In the genomic region with DNA sequence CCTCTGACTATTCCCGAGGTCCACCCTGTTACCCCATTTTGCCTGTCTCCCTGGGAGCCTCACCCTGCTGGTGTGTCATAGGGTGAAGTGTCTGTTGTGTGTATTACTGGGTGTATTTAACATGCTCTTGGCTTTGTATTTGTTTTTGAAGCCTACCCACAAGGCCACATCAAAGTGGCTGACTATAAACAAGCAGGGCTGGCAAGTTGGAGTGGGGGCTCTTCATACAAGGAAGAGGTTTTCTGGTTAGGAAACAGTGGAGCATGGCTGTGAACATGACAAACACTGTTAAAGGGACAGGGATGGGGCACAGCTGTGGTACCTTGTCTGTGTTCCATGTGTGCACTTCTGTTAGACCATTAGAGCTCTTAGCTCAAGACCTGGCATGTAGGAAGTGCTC, we compare ENCODE assay signal across 8 cellular contexts. TPM values are rescaled to one million over a fixed set of nuclear protein-coding genes. Genes with fewer than 3 reads are reported as not detected.
A peak's percentile ranks its signal among the peaks of the same experiment; 100 is the strongest.
DNase-seq lines count a peak whose midpoint lies in the region; ATAC-seq, FAIRE-seq and TF ChIP-seq lines count a peak whose summit lies in the region.

No MANE protein-coding gene starts in this region.

- H3K27ac Mint-ChIP-seq in MCF 10A (ENCODE audit: low read depth, unreplicated experiment), result no peak overlapping the region

- H3K9ac ChIP-seq in OCI-LY3 (ENCODE audit: low read length), result peak overlapping the region; percentile 66

- H3K4me3 ChIP-seq in breast epithelium (no peak overlapping the region), OCI-LY3 (ENCODE audit: low read length) (peak overlapping the region; percentile 58), bronchial epithelial cell (ENCODE audit: low read depth, low read length) (no peak overlapping the region)

- no peaks in the 10 kb centered on the region for H3K9me3 Mint-ChIP-seq in MCF 10A (ENCODE audit: unreplicated experiment)

- TF ChIP-seq CTCF in MCF 10A (IDR thresholded peaks at IDR 0.05; ENCODE audit: unreplicated experiment) (no peak), breast epithelium (IDR thresholded peaks at IDR 0.05) (no peak), OCI-LY3 (IDR thresholded peaks at IDR 0.05; ENCODE audit: low read depth, low read length) (no peak), bronchial epithelial cell (IDR thresholded peaks at IDR 0.05; ENCODE audit: insufficient read depth, low read length, severe bottlenecking) (no peak)

- no peak overlapping the region for H3K4me3 Mint-ChIP-seq in MCF 10A (ENCODE audit: unreplicated experiment)

- peaks cover 6% of the 10 kb centered on the region for H3K4me1 Mint-ChIP-seq in MCF 10A (ENCODE audit: insufficient read depth, unreplicated experiment)

- H3K4me2 ChIP-seq in OCI-LY3 (ENCODE audit: low read length), result peak overlapping the region; percentile 82

- BruUV-seq in MCF 10A (replicated peaks; lab: Mats Ljungman, UMichigan), result no TSS peak

- peaks cover 11% of the 10 kb centered on the region for H3K36me3 Mint-ChIP-seq in MCF 10A (ENCODE audit: insufficient read depth, unreplicated experiment)

- no peaks in the 10 kb centered on the region for H4K20me1 ChIP-seq in OCI-LY3 (ENCODE audit: insufficient read depth, low read length)

- no peak for TF ChIP-seq POLR2A in breast epithelium (IDR thresholded peaks at IDR 0.05)

- H3K27me3 ChIP-seq in breast epithelium, result no peaks in the 10 kb centered on the region
- H3K27me3 ChIP-seq in OCI-LY3 (ENCODE audit: low read depth, low read length), result no peaks in the 10 kb centered on the region
- H3K27me3 ChIP-seq in bronchial epithelial cell (ENCODE audit: control insufficient read depth, insufficient read depth, low read length), result no peaks in the 10 kb centered on the region

- no peak for FAIRE-seq in bronchial epithelial cell (lab: Jason Lieb, UNC)

- H3K27me3 Mint-ChIP-seq in MCF 10A (ENCODE audit: insufficient read depth, unreplicated experiment), result no peaks in the 10 kb centered on the region

- no peak overlapping the region for H2AFZ ChIP-seq in OCI-LY3 (ENCODE audit: low read depth, low read length)

- H3K9me3 ChIP-seq in breast epithelium (no peaks in the 10 kb centered on the region), OCI-LY3 (ENCODE audit: insufficient read depth, low read length) (no peaks in the 10 kb centered on the region)

- POLR2A ChIA-PET in MCF 10A (lab: Yijun Ruan, JAX), result no interaction called here

- intact Hi-C loops in MCF 10A (cut with micrococcal nuclease) (no loop called here), breast epithelium (cut with DNase I; ENCODE audit: low total_unique reads) (no loop called here)

- no peaks in the 10 kb centered on the region for H3K4me1 ChIP-seq in breast epithelium
- peaks cover 66% of the 10 kb centered on the region for H3K4me1 ChIP-seq in OCI-LY3 (ENCODE audit: low read length)

- no peak overlapping the region for H3K27ac ChIP-seq in breast epithelium
- H3K27ac ChIP-seq in OCI-LY3 (ENCODE audit: low read length), result peak overlapping the region; percentile 98

- no peak for ATAC-seq in HG02885 (IDR thresholded peaks at IDR 0.05; ENCODE audit: poor library complexity, unreplicated experiment)

- peaks cover 48% of the 10 kb centered on the region for H3K79me2 ChIP-seq in OCI-LY3 (ENCODE audit: low read length)

- H3K36me3 ChIP-seq in breast epithelium, result no peaks in the 10 kb centered on the region
- H3K36me3 ChIP-seq in OCI-LY3 (replicated peaks; ENCODE audit: low read depth, low read length), result peaks cover 4% of the 10 kb centered on the region
- H3K36me3 ChIP-seq in bronchial epithelial cell (ENCODE audit: control insufficient read depth, insufficient read depth, low read length), result no peaks in the 10 kb centered on the region

- DNase-seq in MCF 10A (ENCODE audit: unreplicated experiment) (peak; percentile 13), breast epithelium (ENCODE audit: low spot score in 2 of 2) (no peak), bronchial epithelial cell (ENCODE audit: low read depth) (peak; percentile 61), NCI-H2196 (lab: John Stamatoyannopoulos, UW; ENCODE audit: unreplicated experiment) (no peak), mesenteric fat pad (ENCODE audit: low spot score) (no peak)
- peak; percentile 26 to 31 for DNase-seq in stimulated activated CD8-positive, alpha-beta memory T cell treated with anti-CD3 and anti-CD28 coated beads, Interleukin-2, amount 100 ng/mL, for 1 hour (ENCODE audit: low read depth in 2 of 2)

- CTCF ChIA-PET in MCF 10A (lab: Yijun Ruan, JAX), result interaction anchor here (0.7 kb wide), 1 partner anchor 9 kb away, joined by 3 read pairs; no protein-coding TSS in a partner anchor

RNA-seq across cellular contexts. Expression of gene HECA, which starts 26.3 kb away (rescaled TPM):
- 11.1 and 11.5 TPM in 2 replicates for total RNA-seq in MCF 10A (2022)
- 10 to 100 TPM; 35.1 to 54.3 (median 49.3) TPM for total RNA-seq in breast epithelium
- total RNA-seq in bronchial epithelial cell, result 23.8 and 25.5 TPM in 2 replicates
- 33.6 TPM for total RNA-seq in mesenteric fat pad

Comparison
In these comparisons a context has a peak if more than half of its experiments do, and no peak if none do; other contexts are left out.
1. DNase-seq: peak in MCF 10A (single experiment), bronchial epithelial cell (single experiment) and stimulated activated CD8-positive, alpha-beta memory T cell treated with anti-CD3 and anti-CD28 coated beads, Interleukin-2, amount 100 ng/mL, for 1 hour (2 of 2); none in breast epithelium (0 of 2), NCI-H2196 (single experiment) and mesenteric fat pad (single experiment).